In genomic region chr7:112939589-112940313, GRCh38 we compare ENCODE assay signal across 8 cellular contexts.
DNase-seq lines count a peak whose midpoint lies in the region; ATAC-seq lines count a peak whose summit lies in the region.

No MANE protein-coding gene starts in this region.

- H3K27ac Mint-ChIP-seq in effector memory CD8-positive, alpha-beta T cell, result peak overlapping the region; percentile 96 to 97

- H3K27me3 Mint-ChIP-seq in effector memory CD8-positive, alpha-beta T cell, result peaks cover under 1 to 4% of the 10 kb centered on the region in 2 donors

- peak; percentile 97 for ATAC-seq in GM21367 (IDR thresholded peaks at IDR 0.05; ENCODE audit: unreplicated experiment)
- ATAC-seq in effector memory CD8-positive, alpha-beta T cell (replicated peaks), result peak; percentile 95

- peaks cover 23 to 39% of the 10 kb centered on the region in 2 donors for H3K4me1 Mint-ChIP-seq in effector memory CD8-positive, alpha-beta T cell (ENCODE audit: low read depth in 2 of 2)

- H3K4me3 Mint-ChIP-seq in effector memory CD8-positive, alpha-beta T cell, result peak overlapping the region; percentile 91 to 93

- DNase-seq in COR-L47 (lab: John Stamatoyannopoulos, UW) (peak; percentile 99), HT1080 (ENCODE audit: low read depth) (peak; percentile 99), NOMO-1 (lab: John Stamatoyannopoulos, UW; ENCODE audit: unreplicated experiment in 2 of 2) (peak; percentile 84 to 91), medulla oblongata (ENCODE audit: extremely low spot score) (peak; percentile 100)
- DNase-seq in activated CD8-positive, alpha-beta memory T cell treated with anti-CD3 and anti-CD28 coated beads for 48 hours (ENCODE audit: low read depth in 2 of 3, low spot score in 2 of 3), result peak; percentile 91 to 97 (median 92)
- peak; percentile 98 to 99 (median 98) for DNase-seq in effector memory CD8-positive, alpha-beta T cell
- DNase-seq in stimulated activated CD4-positive, alpha-beta T cell treated with anti-CD3 and anti-CD28 coated beads, TNF-alpha, amount 100 ng/mL, for 48 hours (ENCODE audit: low read depth in 3 of 3), result peak; percentile 97 to 98 (median 97)

- no peaks in the 10 kb centered on the region for H3K9me3 Mint-ChIP-seq in effector memory CD8-positive, alpha-beta T cell

- peaks cover 20% of the 10 kb centered on the region for H3K36me3 Mint-ChIP-seq in effector memory CD8-positive, alpha-beta T cell (ENCODE audit: insufficient read depth)

Comparison
In these comparisons a context has a peak if more than half of its experiments do, and no peak if none do; other contexts are left out.
1. Peak in every context shown above with its lines: DNase-seq and ATAC-seq.